18 cellular contexts compared by ENCODE assay signal in the genomic region with DNA sequence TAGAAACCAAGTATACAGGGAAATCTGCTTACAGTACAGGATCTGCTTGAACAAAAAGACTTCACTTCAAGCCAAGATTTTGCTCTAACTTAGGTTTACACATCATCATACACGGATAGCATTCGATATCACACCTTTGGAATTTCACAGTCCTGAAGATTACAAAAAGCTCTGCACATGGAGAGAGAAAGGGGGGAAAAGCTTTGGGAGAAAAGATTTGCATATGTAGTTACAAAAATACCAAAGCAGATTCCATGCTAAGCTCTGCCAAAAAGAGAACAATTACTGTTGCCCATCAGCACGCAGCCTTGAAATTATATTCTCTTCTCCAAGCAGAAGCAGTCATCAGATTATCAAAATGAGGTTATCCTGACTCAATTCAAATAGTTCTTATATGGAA.
DNase-seq lines count a peak whose midpoint lies in the region; ATAC-seq lines count a peak whose summit lies in the region.
"Had no signal": no experiment of that assay in that cellular context is flagged by ENCODE, and none has a peak within 500 bp of the region (broad histone marks: within the 10 kb centered on the region; RNA-seq: fewer than 3 reads in every experiment).

No MANE protein-coding gene starts in this region.

- peaks cover 59% of the 10 kb centered on the region for H3K4me1 Mint-ChIP-seq in activated naive CD8-positive, alpha-beta T cell treated with anti-CD3 and anti-CD28 coated beads, Interleukin-2, amount 10 ng/mL, durations not matched to agents 7 days and 5 days

- H3K27me3 ChIP-seq in ACC112 (ENCODE audit: insufficient read depth, low read length): no peaks in the 10 kb centered on the region
- H3K27me3 ChIP-seq: body of pancreas, hepatocyte, pancreas had no signal

- peaks cover 56% of the 10 kb centered on the region for H3K79me2 ChIP-seq in ACC112 (ENCODE audit: control insufficient read depth, insufficient read depth, low read length, unreplicated experiment)

- peaks cover 36% of the 10 kb centered on the region for H3K36me3 Mint-ChIP-seq in activated naive CD8-positive, alpha-beta T cell treated with anti-CD3 and anti-CD28 coated beads, Interleukin-2, amount 10 ng/mL, durations not matched to agents 7 days and 5 days

- DNase-seq in GM03348 (ENCODE audit: low spot score): peak; percentile 19
- no peak for DNase-seq in activated naive CD8-positive, alpha-beta T cell treated with anti-CD3 and anti-CD28 coated beads, Interleukin-2, amount 10 ng/mL, durations not matched to agents 7 days and 5 days
- DNase-seq in kidney glomerular epithelial cell (lab: John Stamatoyannopoulos, UW): peak; percentile 10
- no peak for DNase-seq in NCI-H446 treated with DMSO at 0.1 percent for 48 hours (lab: John Stamatoyannopoulos, UW)
- no peak for DNase-seq in epidermal melanocyte (ENCODE audit: insufficient read length, low spot score)
- DNase-seq in NCI-H524 (lab: John Stamatoyannopoulos, UW): no peak
- no peak for DNase-seq in DMS 273 treated with DMSO at 0.1 percent for 48 hours (lab: John Stamatoyannopoulos, UW)
- DNase-seq: activated CD8-positive, alpha-beta memory T cell treated with anti-CD3 and anti-CD28 coated beads, Interleukin-2, amount 50 U/mL, for 4 hours; body of pancreas; GF-D8; KG1; NCI-H187; pancreas; stimulated activated CD4-positive, alpha-beta T cell treated with anti-CD3 and anti-CD28 coated beads, Interleukin-2, amount 100 ng/mL, for 24 hours had no signal

- H3K27ac ChIP-seq in ACC112 (ENCODE audit: low read depth, low read length): peak overlapping the region; percentile 95
- H3K27ac ChIP-seq: body of pancreas, C4-2B, pancreas had no signal

- no peak overlapping the region for H3K27ac Mint-ChIP-seq in activated naive CD8-positive, alpha-beta T cell treated with anti-CD3 and anti-CD28 coated beads, Interleukin-2, amount 10 ng/mL, durations not matched to agents 7 days and 5 days

- peaks cover 4% of the 10 kb centered on the region; the same call in 1 of the 2 replicates for H3K36me3 ChIP-seq in ACC112 (ENCODE audit: insufficient read depth, low read length)
- H3K36me3 ChIP-seq: pancreas had no signal

- POLR2A ChIA-PET in activated naive CD8-positive, alpha-beta T cell treated with anti-CD3 and anti-CD28 coated beads, Interleukin-2, amount 10 ng/mL, durations not matched to agents 7 days and 5 days (lab: Charles Lee): interaction anchor here (0.7 to 1.4 kb wide), 4 partner anchors 11 to 63 kb away, joined by 3 to 4 read pairs (median 4); no protein-coding TSS in a partner anchor

- peaks cover 49% of the 10 kb centered on the region for H3K4me1 ChIP-seq in ACC112 (ENCODE audit: control insufficient read depth, insufficient read depth, low read length, unreplicated experiment)

- H3K27me3 Mint-ChIP-seq in activated naive CD8-positive, alpha-beta T cell treated with anti-CD3 and anti-CD28 coated beads, Interleukin-2, amount 10 ng/mL, durations not matched to agents 7 days and 5 days: no peaks in the 10 kb centered on the region

- H3K9me3 Mint-ChIP-seq in activated naive CD8-positive, alpha-beta T cell treated with anti-CD3 and anti-CD28 coated beads, Interleukin-2, amount 10 ng/mL, durations not matched to agents 7 days and 5 days: no peaks in the 10 kb centered on the region

- no peak for ATAC-seq in activated naive CD8-positive, alpha-beta T cell treated with anti-CD3 and anti-CD28 coated beads, Interleukin-2, amount 10 ng/mL, durations not matched to agents 7 days and 5 days (ENCODE audit: low read depth)
- ATAC-seq: body of pancreas, pancreas, Right ventricle myocardium inferior had no signal

- H2AFZ ChIP-seq in ACC112 (ENCODE audit: low read length, unreplicated experiment): no peak overlapping the region
- H2AFZ ChIP-seq: hepatocyte had no signal

- peak overlapping the region; percentile 20; the same call in 1 of the 2 replicates for H3K4me3 ChIP-seq in ACC112 (ENCODE audit: low read depth, low read length)
- H3K4me3 ChIP-seq: body of pancreas, hepatocyte, pancreas had no signal

- peak overlapping the region; percentile 46 for H3K4me3 Mint-ChIP-seq in activated naive CD8-positive, alpha-beta T cell treated with anti-CD3 and anti-CD28 coated beads, Interleukin-2, amount 10 ng/mL, durations not matched to agents 7 days and 5 days

Comparison
In these comparisons a context has a peak if more than half of its experiments do, and no peak if none do; other contexts are left out.
1. DNase-seq: peak in GM03348 (single experiment) and kidney glomerular epithelial cell (single experiment); none in activated naive CD8-positive, alpha-beta T cell treated with anti-CD3 and anti-CD28 coated beads, Interleukin-2, amount 10 ng/mL, durations not matched to agents 7 days and 5 days (single experiment), NCI-H446 treated with DMSO at 0.1 percent for 48 hours (single experiment), epidermal melanocyte (single experiment), NCI-H524 (0 of 2) and DMS 273 treated with DMSO at 0.1 percent for 48 hours (single experiment).